Comparison of ENCODE assay signal across 8 cellular contexts in the genomic region with DNA sequence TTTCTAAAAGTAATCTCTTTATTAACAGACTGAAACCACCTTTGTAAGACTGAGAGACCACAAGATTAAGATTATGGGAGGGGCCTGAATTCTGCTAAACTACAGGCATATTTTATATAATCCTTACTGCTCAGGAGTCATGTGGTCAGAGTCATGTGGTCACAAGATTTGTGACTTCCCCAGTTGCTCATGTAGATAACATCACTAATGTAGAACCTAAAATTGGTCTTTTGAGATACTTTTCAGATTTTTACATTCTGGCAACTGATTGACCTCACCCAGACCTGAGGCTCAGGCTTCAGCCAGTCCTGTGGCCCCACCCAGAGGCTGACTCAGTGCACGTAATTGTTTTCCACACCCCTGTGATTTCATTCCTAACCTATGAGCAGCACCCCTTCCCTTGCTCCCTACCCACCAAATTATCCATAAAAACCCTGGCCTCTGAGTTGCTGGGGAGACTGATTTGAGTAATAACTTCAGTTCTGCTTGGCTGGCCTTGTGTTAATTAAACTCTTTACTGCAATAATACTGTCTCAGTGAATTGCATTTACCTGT. TPM values are rescaled to one million over a fixed set of nuclear protein-coding genes. Genes with fewer than 3 reads are reported as not detected.
DNase-seq lines count a peak whose midpoint lies in the region; ATAC-seq and TF ChIP-seq lines count a peak whose summit lies in the region.

No MANE protein-coding gene starts in this region.

- TF ChIP-seq CTCF in body of pancreas (IDR thresholded peaks at IDR 0.05), result peak in 2 of 7 experiments; percentile 18 to 27

- H3K4me1 ChIP-seq in body of pancreas, result peaks cover 12% of the 10 kb centered on the region

- 43 to 64% methylated on average over 1 of the region's 1 CpG for WGBS in body of pancreas, 2 donors

- peak in 2 of 3 donors; percentile 3 to 21 for DNase-seq in stimulated activated CD4-positive, alpha-beta T cell treated with anti-CD3 and anti-CD28 coated beads, Interleukin-12 subunit alpha, Interleukin-12 subunit beta, amount 100 ng/mL, for 48 hours (ENCODE audit: low read depth in 2 of 3, low spot score in 1 of 3)
- no peak for DNase-seq in stimulated activated CD4-positive, alpha-beta T cell treated with anti-CD3 and anti-CD28 coated beads, Interleukin-12 subunit alpha, Interleukin-12 subunit beta, amount 100 ng/mL, for 4 hours
- peak; percentile 83 for DNase-seq in RKO (ENCODE audit: low spot score)
- DNase-seq in body of pancreas, result peak in 3 of 4 donors; percentile 17 to 30 (median 20)
- DNase-seq in mucosa of gallbladder (ENCODE audit: low spot score), result peak; percentile 28
- no peak for DNase-seq in NCI-H524 treated with DMSO at 0.1 percent for 48 hours (lab: John Stamatoyannopoulos, UW)
- DNase-seq in midbrain (lab: John Stamatoyannopoulos, UW), result no peak

- ATAC-seq in HG02943 (IDR thresholded peaks at IDR 0.05; ENCODE audit: low read depth, unreplicated experiment) (peak; percentile 52), body of pancreas (no peak)

- intact Hi-C loops in body of pancreas (cut with DNase I), result no loop called here

- no peaks in the 10 kb centered on the region for H3K27me3 ChIP-seq in body of pancreas

- H3K4me3 ChIP-seq in body of pancreas, result no peak overlapping the region

- no peaks in the 10 kb centered on the region for H3K36me3 ChIP-seq in body of pancreas (replicated peaks in 1 of 2; ENCODE audit: insufficient read depth in 1 of 2, low read depth in 2 of 2)

- no peak for TF ChIP-seq POLR2A in body of pancreas (IDR thresholded peaks at IDR 0.05)

- H3K9me3 ChIP-seq in body of pancreas, result no peaks in the 10 kb centered on the region

- H3K27ac ChIP-seq in body of pancreas, result no peak overlapping the region

RNA-seq across cellular contexts. Expression of gene ZNF326, which starts 41.8 kb away (rescaled TPM):
- 10 to 100 TPM; 24.1 to 28.7 TPM for total RNA-seq in body of pancreas
- total RNA-seq in mucosa of gallbladder, result 19.2 TPM

Comparison
In these comparisons a context has a peak if more than half of its experiments do, and no peak if none do; other contexts are left out.
1. DNase-seq: peak in stimulated activated CD4-positive, alpha-beta T cell treated with anti-CD3 and anti-CD28 coated beads, Interleukin-12 subunit alpha, Interleukin-12 subunit beta, amount 100 ng/mL, for 48 hours (2 of 3), RKO (single experiment), body of pancreas (3 of 4) and mucosa of gallbladder (single experiment); none in stimulated activated CD4-positive, alpha-beta T cell treated with anti-CD3 and anti-CD28 coated beads, Interleukin-12 subunit alpha, Interleukin-12 subunit beta, amount 100 ng/mL, for 4 hours (single experiment), NCI-H524 treated with DMSO at 0.1 percent for 48 hours (single experiment) and midbrain (single experiment).